Comparison of ENCODE assay signal across 2 cellular contexts in the genomic region with DNA sequence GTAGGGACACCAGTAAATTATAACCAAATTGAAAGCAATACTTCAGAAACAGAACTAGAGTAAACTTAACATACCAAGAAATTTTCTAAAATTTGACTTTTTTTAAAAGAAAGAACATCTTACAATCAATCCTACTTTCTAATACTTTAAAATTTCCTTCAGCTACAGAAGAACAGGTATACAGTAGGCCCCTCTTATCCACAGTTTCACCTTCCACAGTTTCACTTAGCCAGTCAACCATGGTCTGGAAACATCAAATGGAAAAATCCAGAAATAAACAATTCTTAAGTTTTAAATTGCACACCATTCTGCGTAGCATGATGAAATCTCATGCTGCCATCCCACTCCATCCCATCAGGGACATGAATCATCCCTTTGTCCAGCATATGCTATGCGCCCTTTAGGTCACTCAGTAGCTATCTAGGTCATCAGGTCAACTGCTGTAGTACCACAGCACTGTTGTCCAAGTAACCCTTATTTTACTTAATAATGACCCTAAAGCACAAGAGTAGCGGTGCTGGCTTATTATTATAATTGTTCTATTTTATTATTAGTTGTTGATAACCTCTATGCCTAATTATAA.
TF ChIP-seq lines count a peak whose summit lies in the region.

No MANE protein-coding gene starts in this region.

TF ChIP-seq in HepG2, 621 proteins besides CTCF, POLR2A, EP300 and RAD21 (continues in another document):
- TF ChIP-seq, protein P1, sequence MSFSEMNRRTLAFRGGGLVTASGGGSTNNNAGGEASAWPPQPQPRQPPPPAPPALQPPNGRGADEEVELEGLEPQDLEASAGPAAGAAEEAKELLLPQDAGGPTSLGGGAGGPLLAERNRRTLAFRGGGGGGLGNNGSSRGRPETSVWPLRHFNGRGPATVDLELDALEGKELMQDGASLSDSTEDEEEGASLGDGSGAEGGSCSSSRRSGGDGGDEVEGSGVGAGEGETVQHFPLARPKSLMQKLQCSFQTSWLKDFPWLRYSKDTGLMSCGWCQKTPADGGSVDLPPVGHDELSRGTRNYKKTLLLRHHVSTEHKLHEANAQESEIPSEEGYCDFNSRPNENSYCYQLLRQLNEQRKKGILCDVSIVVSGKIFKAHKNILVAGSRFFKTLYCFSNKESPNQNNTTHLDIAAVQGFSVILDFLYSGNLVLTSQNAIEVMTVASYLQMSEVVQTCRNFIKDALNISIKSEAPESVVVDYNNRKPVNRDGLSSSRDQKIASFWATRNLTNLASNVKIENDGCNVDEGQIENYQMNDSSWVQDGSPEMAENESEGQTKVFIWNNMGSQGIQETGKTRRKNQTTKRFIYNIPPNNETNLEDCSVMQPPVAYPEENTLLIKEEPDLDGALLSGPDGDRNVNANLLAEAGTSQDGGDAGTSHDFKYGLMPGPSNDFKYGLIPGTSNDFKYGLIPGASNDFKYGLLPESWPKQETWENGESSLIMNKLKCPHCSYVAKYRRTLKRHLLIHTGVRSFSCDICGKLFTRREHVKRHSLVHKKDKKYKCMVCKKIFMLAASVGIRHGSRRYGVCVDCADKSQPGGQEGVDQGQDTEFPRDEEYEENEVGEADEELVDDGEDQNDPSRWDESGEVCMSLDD (CRISPR knock-in tag; IDR thresholded peaks at IDR 0.05; ENCODE audit: borderline replicate concordance): no peak
- TF ChIP-seq NR2F2 (IDR thresholded peaks at IDR 0.05; ENCODE audit: borderline replicate concordance, low read depth): peak; percentile 98
- peak; percentile 49; the same call in 1 of the 2 replicates for TF ChIP-seq TFAP4 (IDR thresholded peaks at IDR 0.05; ENCODE audit: borderline replicate concordance, low read depth)
- peak; percentile 60; the same call in 1 of the 2 replicates for TF ChIP-seq ZNF652 (CRISPR knock-in tag; IDR thresholded peaks at IDR 0.05; ENCODE audit: borderline replicate concordance, low read depth)
- no peak for TF ChIP-seq ZNF343 (CRISPR knock-in tag; IDR thresholded peaks at IDR 0.05)
- no peak for TF ChIP-seq ZNF619 (CRISPR knock-in tag; IDR thresholded peaks at IDR 0.05)
- no peak for TF ChIP-seq ZNF710 (CRISPR knock-in tag; IDR thresholded peaks at IDR 0.05; ENCODE audit: borderline replicate concordance)
- no peak for TF ChIP-seq MLXIP (CRISPR knock-in tag; IDR thresholded peaks at IDR 0.05; ENCODE audit: borderline replicate concordance)
- peak; percentile 28; the same call in 1 of the 2 replicates for TF ChIP-seq ATF1 (CRISPR knock-in tag; IDR thresholded peaks at IDR 0.05)

TF ChIP-seq in GM12878, 131 proteins besides CTCF, POLR2A, EP300 and RAD21 (continued from another document):
- TF ChIP-seq, protein P2, sequence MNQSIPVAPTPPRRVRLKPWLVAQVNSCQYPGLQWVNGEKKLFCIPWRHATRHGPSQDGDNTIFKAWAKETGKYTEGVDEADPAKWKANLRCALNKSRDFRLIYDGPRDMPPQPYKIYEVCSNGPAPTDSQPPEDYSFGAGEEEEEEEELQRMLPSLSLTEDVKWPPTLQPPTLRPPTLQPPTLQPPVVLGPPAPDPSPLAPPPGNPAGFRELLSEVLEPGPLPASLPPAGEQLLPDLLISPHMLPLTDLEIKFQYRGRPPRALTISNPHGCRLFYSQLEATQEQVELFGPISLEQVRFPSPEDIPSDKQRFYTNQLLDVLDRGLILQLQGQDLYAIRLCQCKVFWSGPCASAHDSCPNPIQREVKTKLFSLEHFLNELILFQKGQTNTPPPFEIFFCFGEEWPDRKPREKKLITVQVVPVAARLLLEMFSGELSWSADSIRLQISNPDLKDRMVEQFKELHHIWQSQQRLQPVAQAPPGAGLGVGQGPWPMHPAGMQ (IDR thresholded peaks at IDR 0.05; ENCODE audit: borderline replicate concordance): no peak
- TF ChIP-seq HCFC1 (IDR thresholded peaks at IDR 0.05; ENCODE audit: low read length) (no peak), SRF (IDR thresholded peaks at IDR 0.05; ENCODE audit: low read depth in 2 of 2, low read length in 2 of 2) (no peak), E4F1 (IDR thresholded peaks at IDR 0.05; ENCODE audit: borderline replicate concordance, partially characterized antibody) (no peak), SREBF2 (IDR thresholded peaks at IDR 0.05; ENCODE audit: low read length) (no peak), RFX5 (IDR thresholded peaks at IDR 0.05; ENCODE audit: low read depth, low read length) (no peak), ATF2 (IDR thresholded peaks at IDR 0.05; ENCODE audit: low read length) (no peak), MYB (IDR thresholded peaks at IDR 0.05; ENCODE audit: borderline replicate concordance, low read depth, low read length) (no peak)
